Comparison of ENCODE assay signal across 23 cellular contexts in genomic region chr3:148736086-148736485, GRCh38. TPM values are rescaled to one million over a fixed set of nuclear protein-coding genes. Genes with fewer than 3 reads are reported as not detected.
"Had no signal": no experiment of that assay in that cellular context is flagged by ENCODE, and none has a peak within 500 bp of the region (broad histone marks: within the 10 kb centered on the region; RNA-seq: fewer than 3 reads in every experiment).

No MANE protein-coding gene starts in this region.

- FAIRE-seq: endothelial cell of umbilical vein, small intestine had no signal

- H3K4me1 ChIP-seq: colonic mucosa, left ventricle myocardium inferior, right atrium auricular region, stomach had no signal

- H3K27me3 ChIP-seq: colonic mucosa, hepatocyte, right atrium auricular region, stomach had no signal

- ATAC-seq: left cardiac atrium; naive thymus-derived CD4-positive, alpha-beta T cell had no signal

- DNase-seq: colonic mucosa; effector CD4-positive, alpha-beta T cell; endodermal cell; erythroblast; foreskin melanocyte; head of caudate nucleus; kidney; left cardiac atrium; left ventricle myocardium inferior; naive thymus-derived CD4-positive, alpha-beta T cell; nephron progenitor cell; posterior cingulate gyrus; small intestine; stimulated activated CD4-positive, alpha-beta T cell treated with anti-CD3 and anti-CD28 coated beads, Interleukin-12 subunit alpha, Interleukin-12 subunit beta, amount 100 ng/mL, for 4 hours; stimulated activated naive CD4-positive, alpha-beta T cell; stomach; trophoblast cell had no signal

- H3K79me2 ChIP-seq: hepatocyte had no signal

- H3K36me3 ChIP-seq: colonic mucosa, left ventricle myocardium inferior, right atrium auricular region, stomach had no signal

- H3K27ac ChIP-seq: colonic mucosa, left ventricle myocardium inferior, right atrium auricular region, stomach had no signal

- H3K4me2 ChIP-seq: hepatocyte had no signal

- H2AFZ ChIP-seq: hepatocyte had no signal

- H3K9me3 ChIP-seq: colonic mucosa, left ventricle myocardium inferior, right atrium auricular region, stomach had no signal

- H3K4me3 ChIP-seq: colonic mucosa, hepatocyte, left ventricle myocardium inferior, right atrium auricular region, stomach had no signal

RNA-seq across cellular contexts. Expression of gene AGTR1, which starts 38.4 kb away (rescaled TPM):
- total RNA-seq: dermis microvascular lymphatic vessel endothelial cell; endothelial cell of umbilical vein; lung microvascular endothelial cell; naive thymus-derived CD4-positive, alpha-beta T cell; pulmonary artery endothelial cell had no signal
- polyA plus RNA-seq: endothelial cell of umbilical vein; naive thymus-derived CD4-positive, alpha-beta T cell had no signal
